8 cellular contexts compared by ENCODE assay signal in genomic region chr3:36707623-36708409, GRCh38. TPM values are rescaled to one million over a fixed set of nuclear protein-coding genes. Genes with fewer than 3 reads are reported as not detected.
DNase-seq lines count a peak whose midpoint lies in the region; ATAC-seq, FAIRE-seq and TF ChIP-seq lines count a peak whose summit lies in the region.

No MANE protein-coding gene starts in this region.

- intact Hi-C loops in head of caudate nucleus (cut with DNase I) = no loop called here

- 50 to 56% (median 50%) methylated on average over 6 of the region's 6 CpGs for WGBS in small intestine, 3 donors

- no peaks in the 10 kb centered on the region for H3K36me3 ChIP-seq in small intestine (ENCODE audit: control insufficient read depth in 2 of 2, insufficient read depth in 2 of 2, low read length in 2 of 2)

- H3K4me1 ChIP-seq in small intestine (ENCODE audit: control insufficient read depth in 2 of 2, insufficient read depth in 1 of 2, low read depth in 1 of 2, low read length in 1 of 2) = no peaks in the 10 kb centered on the region

- no peak overlapping the region for H3K27ac ChIP-seq in small intestine (ENCODE audit: low read depth in 1 of 2, low read length in 1 of 2)

- no peaks in the 10 kb centered on the region for H3K9me3 ChIP-seq in small intestine (ENCODE audit: control insufficient read depth, low read depth)

- no peaks in the 10 kb centered on the region for H3K27me3 ChIP-seq in small intestine (ENCODE audit: control insufficient read depth in 2 of 2, insufficient read depth in 2 of 2, low read length in 2 of 2)

- no peak overlapping the region for H3K4me3 ChIP-seq in foreskin fibroblast (ENCODE audit: low read depth in 1 of 2, low read length in 2 of 2)
- no peak overlapping the region for H3K4me3 ChIP-seq in small intestine (ENCODE audit: low read depth in 1 of 2, low read length in 2 of 2)

- peak; percentile 39 for DNase-seq in G401 (ENCODE audit: low spot score)
- peak; percentile 4 for DNase-seq in GOT3 (lab: John Stamatoyannopoulos, UW)
- DNase-seq in NCI-H460 (ENCODE audit: extremely low read depth, low read depth) = peak; percentile 82
- DNase-seq in foreskin fibroblast = peak; percentile 44 to 77
- DNase-seq in NCI-H82 treated with DMSO at 0.1 percent for 48 hours (lab: John Stamatoyannopoulos, UW; ENCODE audit: unreplicated experiment) = no peak
- DNase-seq in head of caudate nucleus = no peak
- DNase-seq in left lobe of liver (ENCODE audit: low spot score) = no peak
- DNase-seq in small intestine = no peak

- TF ChIP-seq CTCF in foreskin fibroblast (IDR thresholded peaks at IDR 0.05; ENCODE audit: low read depth, low read length) = peak; percentile 19

- ATAC-seq in left lobe of liver = no peak

- no peak for FAIRE-seq in small intestine (lab: Jason Lieb, UNC)

- in situ Hi-C loops in G401 (cut with HindIII; ENCODE audit: low sequenced_read_pairs) = no loop called here

RNA-seq across cellular contexts. Expression of gene DCLK3, which starts 56.5 kb away (rescaled TPM):
- total RNA-seq in G401 (2014; rRNA removed; shearing (Covaris generic)) = not detected in 2 replicates
- total RNA-seq in NCI-H460 (2014; rRNA removed; shearing (Covaris generic)) = not detected in 2 replicates
- not detected in 2 replicates for polyA plus RNA-seq in NCI-H460 (2014; cell fraction: nucleus; rRNA removed)
- 0.05 TPM for total RNA-seq in left lobe of liver
- under 1 TPM in 2 of 3 donors, not detected in 1; 0.24 to 0.27 TPM for polyA plus RNA-seq in small intestine

Comparison
In these comparisons a context has a peak if more than half of its experiments do, and no peak if none do; other contexts are left out.
1. DNase-seq: peak in G401 (single experiment), GOT3 (single experiment), NCI-H460 (single experiment) and foreskin fibroblast (2 of 2); none in NCI-H82 treated with DMSO at 0.1 percent for 48 hours (single experiment), head of caudate nucleus (0 of 42), left lobe of liver (single experiment) and small intestine (single experiment).